In the genomic region with DNA sequence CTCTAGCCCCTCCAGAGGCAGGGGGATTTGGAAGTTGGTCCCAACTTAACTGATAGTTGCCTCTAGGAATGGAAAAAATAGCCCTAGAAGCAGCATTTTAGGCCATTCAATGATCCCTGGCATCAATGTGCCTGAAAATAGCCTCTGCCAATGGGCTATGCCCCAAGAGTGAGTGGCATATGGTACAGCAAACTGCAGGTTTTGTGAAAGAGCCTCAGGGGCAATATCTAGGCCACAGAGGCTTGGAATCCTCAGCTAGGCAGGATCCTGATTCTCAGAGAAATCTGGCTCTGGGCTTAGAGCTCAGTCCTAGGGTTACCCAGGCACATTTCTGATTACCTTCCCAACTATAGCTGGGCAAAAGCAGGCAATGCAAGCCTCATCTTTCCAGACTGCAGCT, we compare ENCODE assay signal across 23 cellular contexts.
DNase-seq lines count a peak whose midpoint lies in the region; ATAC-seq and TF ChIP-seq lines count a peak whose summit lies in the region.
"Had no signal": no experiment of that assay in that cellular context is flagged by ENCODE, and none has a peak within 500 bp of the region (broad histone marks: within the 10 kb centered on the region; RNA-seq: fewer than 3 reads in every experiment).

No MANE protein-coding gene starts in this region.

- intact Hi-C loops in psoas muscle (cut with DNase I): no loop called here

- ATAC-seq in GM23338 (no peak), psoas muscle (no peak)
- ATAC-seq: A549; CD8-positive, alpha-beta T cell had no signal

- H3K27ac ChIP-seq in GM23338 (ENCODE audit: low read depth) (no peak overlapping the region), endodermal cell (ENCODE audit: low read depth, low read length) (no peak overlapping the region), psoas muscle (no peak overlapping the region)
- H3K27ac ChIP-seq: A549; BLaER1 treated with 17β-estradiol and CSF1 and Interleukin-3, amounts not matched to agents 10 nM and 100 nM; C4-2B had no signal

- peaks cover 15% of the 10 kb centered on the region for H3K4me1 ChIP-seq in GM23338 (ENCODE audit: insufficient read depth)
- H3K4me1 ChIP-seq in endodermal cell (ENCODE audit: control insufficient read depth, insufficient read depth, low read length): no peaks in the 10 kb centered on the region
- H3K4me1 ChIP-seq in psoas muscle: no peaks in the 10 kb centered on the region
- H3K4me1 ChIP-seq: A549, Caco-2 had no signal

- DNase-seq in GM23338 (ENCODE audit: low spot score) (peak; percentile 1), cerebellum (ENCODE audit: low spot score) (peak; percentile 61), endodermal cell (no peak), pons (ENCODE audit: low spot score) (peak; percentile 4), psoas muscle (no peak), SIG-M5 (lab: John Stamatoyannopoulos, UW) (no peak), 8988T (no peak), NCI-H1436 (lab: John Stamatoyannopoulos, UW) (no peak)
- DNase-seq: AML-193; Caco-2; Calu3; CD4-positive, alpha-beta T cell; CD8-positive, alpha-beta T cell; DMS 273 treated with DMSO at 0.1 percent for 48 hours; DMS153; DMS53; DMS79; EL; GF-D8 had no signal

- H3K27ac Mint-ChIP-seq in GM23338 (no peak overlapping the region), endodermal cell (no peak overlapping the region)
- H3K27ac Mint-ChIP-seq: B cell; CD4-positive, alpha-beta T cell; CD8-positive, alpha-beta T cell had no signal

- no peaks in the 10 kb centered on the region for H4K20me1 ChIP-seq in GM23338 (replicated peaks; ENCODE audit: insufficient read depth)
- H4K20me1 ChIP-seq: BLaER1 treated with 17β-estradiol and CSF1 and Interleukin-3, amounts not matched to agents 10 nM and 100 nM had no signal

- TF ChIP-seq CTCF in GM23338 (conservative IDR thresholded peaks at IDR 0.05; ENCODE audit: low read depth in 2 of 2): peak in 1 of 2 experiments; percentile 46; a peak in 2 of 4 replicates
- peak; percentile 12 for TF ChIP-seq CTCF in endodermal cell (conservative IDR thresholded peaks at IDR 0.05)
- no peak for TF ChIP-seq CTCF in psoas muscle (IDR thresholded peaks at IDR 0.05)

- no peaks in the 10 kb centered on the region; the same call in 1 of the 2 replicates for H3K36me3 ChIP-seq in GM23338 (ENCODE audit: insufficient read depth)
- H3K36me3 ChIP-seq in endodermal cell (ENCODE audit: control insufficient read depth, insufficient read depth, low read length): no peaks in the 10 kb centered on the region
- H3K36me3 ChIP-seq in psoas muscle (ENCODE audit: insufficient read depth in 1 of 2, low read depth in 1 of 2): no peaks in the 10 kb centered on the region
- H3K36me3 ChIP-seq: BLaER1 treated with 17β-estradiol and CSF1 and Interleukin-3, amounts not matched to agents 10 nM and 100 nM had no signal

- H3K9me2 ChIP-seq in GM23338 (ENCODE audit: insufficient read depth): peaks cover 18% of the 10 kb centered on the region

- H2AFZ ChIP-seq in GM23338: no peak overlapping the region

- H3K27me3 ChIP-seq in GM23338 (ENCODE audit: insufficient read depth) (no peaks in the 10 kb centered on the region), endodermal cell (ENCODE audit: control insufficient read depth, insufficient read depth, low read length, poor library complexity, severe bottlenecking) (peaks cover 6% of the 10 kb centered on the region), psoas muscle (ENCODE audit: insufficient read depth in 3 of 3, low read length in 2 of 3) (peaks cover 0 to 7% (median 3%) of the 10 kb centered on the region in 3 donors)
- H3K27me3 ChIP-seq: BLaER1 treated with 17β-estradiol and CSF1 and Interleukin-3, amounts not matched to agents 10 nM and 100 nM had no signal

- H3K4me1 Mint-ChIP-seq in GM23338 (peaks cover 18% of the 10 kb centered on the region), endodermal cell (no peaks in the 10 kb centered on the region)
- H3K4me1 Mint-ChIP-seq: B cell had no signal

- H3K79me2 ChIP-seq in GM23338 (replicated peaks; ENCODE audit: insufficient read depth): no peaks in the 10 kb centered on the region

- H3K9me3 ChIP-seq in endodermal cell (ENCODE audit: control insufficient read depth, low read length) (no peaks in the 10 kb centered on the region), psoas muscle (no peaks in the 10 kb centered on the region)
- H3K9me3 ChIP-seq: A549, Caco-2 had no signal

- H3K9me3 Mint-ChIP-seq in GM23338 (peaks cover 16% of the 10 kb centered on the region), endodermal cell (peaks cover 11% of the 10 kb centered on the region)

- H3K36me3 Mint-ChIP-seq in GM23338 (ENCODE audit: low read depth) (peaks cover 3% of the 10 kb centered on the region; the same call in 2 of the 3 replicates), endodermal cell (ENCODE audit: low read depth) (no peaks in the 10 kb centered on the region)
- H3K36me3 Mint-ChIP-seq: CD8-positive, alpha-beta T cell had no signal

- peaks cover 4% of the 10 kb centered on the region for H3K27me3 Mint-ChIP-seq in GM23338 (ENCODE audit: insufficient read depth, low read depth, poor library complexity)
- peaks cover 25% of the 10 kb centered on the region for H3K27me3 Mint-ChIP-seq in endodermal cell (ENCODE audit: insufficient read depth)

- no peak overlapping the region for H3K4me2 ChIP-seq in GM23338
- H3K4me2 ChIP-seq: A549 had no signal

- H3F3A ChIP-seq in GM23338 (replicated peaks; ENCODE audit: low read depth): no peaks in the 10 kb centered on the region

- no peak overlapping the region for H3K4me3 ChIP-seq in GM23338
- H3K4me3 ChIP-seq in endodermal cell (ENCODE audit: low read length): no peak overlapping the region
- H3K4me3 ChIP-seq in psoas muscle: no peak overlapping the region
- H3K4me3 ChIP-seq: A549; BLaER1 treated with 17β-estradiol and CSF1 and Interleukin-3, amounts not matched to agents 10 nM and 100 nM had no signal

- H3K9ac ChIP-seq in endodermal cell (ENCODE audit: extremely low read depth, low read length, poor library complexity, severe bottlenecking): no peak overlapping the region
- H3K9ac ChIP-seq: BLaER1 treated with 17β-estradiol and CSF1 and Interleukin-3, amounts not matched to agents 10 nM and 100 nM had no signal

- H3K4me3 Mint-ChIP-seq in GM23338 (no peak overlapping the region), endodermal cell (no peak overlapping the region)
- H3K4me3 Mint-ChIP-seq: B cell; CD4-positive, alpha-beta T cell; CD8-positive, alpha-beta T cell had no signal

TF ChIP-seq in GM23338, 12 proteins besides CTCF, POLR2A, EP300 and RAD21 (continues in another document):
- TF ChIP-seq, protein P1, sequence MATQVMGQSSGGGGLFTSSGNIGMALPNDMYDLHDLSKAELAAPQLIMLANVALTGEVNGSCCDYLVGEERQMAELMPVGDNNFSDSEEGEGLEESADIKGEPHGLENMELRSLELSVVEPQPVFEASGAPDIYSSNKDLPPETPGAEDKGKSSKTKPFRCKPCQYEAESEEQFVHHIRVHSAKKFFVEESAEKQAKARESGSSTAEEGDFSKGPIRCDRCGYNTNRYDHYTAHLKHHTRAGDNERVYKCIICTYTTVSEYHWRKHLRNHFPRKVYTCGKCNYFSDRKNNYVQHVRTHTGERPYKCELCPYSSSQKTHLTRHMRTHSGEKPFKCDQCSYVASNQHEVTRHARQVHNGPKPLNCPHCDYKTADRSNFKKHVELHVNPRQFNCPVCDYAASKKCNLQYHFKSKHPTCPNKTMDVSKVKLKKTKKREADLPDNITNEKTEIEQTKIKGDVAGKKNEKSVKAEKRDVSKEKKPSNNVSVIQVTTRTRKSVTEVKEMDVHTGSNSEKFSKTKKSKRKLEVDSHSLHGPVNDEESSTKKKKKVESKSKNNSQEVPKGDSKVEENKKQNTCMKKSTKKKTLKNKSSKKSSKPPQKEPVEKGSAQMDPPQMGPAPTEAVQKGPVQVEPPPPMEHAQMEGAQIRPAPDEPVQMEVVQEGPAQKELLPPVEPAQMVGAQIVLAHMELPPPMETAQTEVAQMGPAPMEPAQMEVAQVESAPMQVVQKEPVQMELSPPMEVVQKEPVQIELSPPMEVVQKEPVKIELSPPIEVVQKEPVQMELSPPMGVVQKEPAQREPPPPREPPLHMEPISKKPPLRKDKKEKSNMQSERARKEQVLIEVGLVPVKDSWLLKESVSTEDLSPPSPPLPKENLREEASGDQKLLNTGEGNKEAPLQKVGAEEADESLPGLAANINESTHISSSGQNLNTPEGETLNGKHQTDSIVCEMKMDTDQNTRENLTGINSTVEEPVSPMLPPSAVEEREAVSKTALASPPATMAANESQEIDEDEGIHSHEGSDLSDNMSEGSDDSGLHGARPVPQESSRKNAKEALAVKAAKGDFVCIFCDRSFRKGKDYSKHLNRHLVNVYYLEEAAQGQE (IDR thresholded peaks at IDR 0.05; ENCODE audit: unreplicated experiment): no peak
- TF ChIP-seq POLR2AphosphoS5 (IDR thresholded peaks at IDR 0.05; ENCODE audit: low read depth): no peak
- no peak for TF ChIP-seq STAT1 (IDR thresholded peaks at IDR 0.05; ENCODE audit: unreplicated experiment)
- no peak for TF ChIP-seq JUNB (IDR thresholded peaks at IDR 0.05; ENCODE audit: unreplicated experiment)
- TF ChIP-seq ZNF114 (CRISPR knock-in tag; IDR thresholded peaks at IDR 0.05): no peak

Comparison
In these comparisons a context has a peak if more than half of its experiments do, and no peak if none do; other contexts are left out.
1. DNase-seq: peak in GM23338 (single experiment), cerebellum (single experiment) and pons (single experiment); none in endodermal cell (single experiment), psoas muscle (0 of 2), SIG-M5 (single experiment), 8988T (single experiment) and NCI-H1436 (single experiment).